In the genomic region with DNA sequence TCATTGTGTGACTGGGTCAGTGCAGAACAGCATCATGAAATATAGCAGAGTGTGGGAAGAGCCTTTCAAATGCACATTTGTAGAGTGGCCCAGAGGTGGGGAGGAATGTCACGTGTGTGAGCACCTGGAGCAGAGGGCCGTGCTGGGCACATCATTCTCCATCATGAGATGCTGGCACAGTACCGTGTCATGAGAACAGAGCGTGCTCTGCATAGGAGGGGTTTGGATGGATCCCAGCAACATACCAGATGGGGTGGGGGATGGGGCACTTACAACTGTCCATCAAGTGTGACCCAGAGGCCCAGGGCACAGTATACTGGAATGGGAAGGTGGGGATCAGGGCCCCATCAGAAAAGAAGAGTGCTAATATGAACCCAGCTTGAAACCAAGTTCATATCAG, we compare ENCODE assay signal across 18 cellular contexts.
"Had no signal": no experiment of that assay in that cellular context is flagged by ENCODE, and none has a peak within 500 bp of the region (broad histone marks: within the 10 kb centered on the region; RNA-seq: fewer than 3 reads in every experiment).

No MANE protein-coding gene starts in this region.

- H3K36me3 ChIP-seq: brain microvascular endothelial cell, gastroesophageal sphincter, heart left ventricle, right lobe of liver, tibial nerve had no signal

- H3K4me1 ChIP-seq: gastroesophageal sphincter, heart left ventricle, tibial nerve had no signal

- H3K4me3 Mint-ChIP-seq: activated CD4-positive, alpha-beta memory T cell treated with anti-CD3 and anti-CD28 coated beads for 36 hours; activated CD4-positive, alpha-beta T cell treated with anti-CD3 and anti-CD28 coated beads, Interleukin-2, amount 10 ng/mL, durations not matched to agents 24 days and 14 days; activated naive CD4-positive, alpha-beta T cell treated with anti-CD3 and anti-CD28 coated beads, Interleukin-2, amount 10 ng/mL, durations not matched to agents 7 days and 5 days; activated naive CD8-positive, alpha-beta T cell treated with anti-CD3 and anti-CD28 coated beads, Interleukin-2, amount 10 ng/mL, durations not matched to agents 7 days and 5 days; activated T-cell treated with anti-CD3 and anti-CD28 coated beads, Interleukin-2, amount 50 U/mL, for 24 hours; natural killer cell treated with Interleukin-12 subunit alpha and Interleukin-12 subunit beta and Interleukin-15 and Interleukin-18, amount 100 ng/mL, for 72 hours had no signal

- H3K27ac ChIP-seq: brain microvascular endothelial cell, gastroesophageal sphincter, heart left ventricle, right lobe of liver, tibial nerve had no signal

- H3K27me3 ChIP-seq: brain microvascular endothelial cell, right lobe of liver, tibial nerve had no signal

- H3K4me1 Mint-ChIP-seq: activated CD4-positive, alpha-beta T cell treated with anti-CD3 and anti-CD28 coated beads, Interleukin-2, amount 10 ng/mL, durations not matched to agents 24 days and 14 days; activated naive CD4-positive, alpha-beta T cell treated with anti-CD3 and anti-CD28 coated beads, Interleukin-2, amount 10 ng/mL, durations not matched to agents 7 days and 5 days; activated naive CD8-positive, alpha-beta T cell treated with anti-CD3 and anti-CD28 coated beads, Interleukin-2, amount 10 ng/mL, durations not matched to agents 7 days and 5 days had no signal

- H3K9me3 ChIP-seq: gastroesophageal sphincter, heart left ventricle, right lobe of liver, tibial nerve had no signal

- H3K27me3 Mint-ChIP-seq: activated CD4-positive, alpha-beta T cell treated with anti-CD3 and anti-CD28 coated beads, Interleukin-2, amount 10 ng/mL, durations not matched to agents 24 days and 14 days; activated naive CD4-positive, alpha-beta T cell treated with anti-CD3 and anti-CD28 coated beads, Interleukin-2, amount 10 ng/mL, durations not matched to agents 7 days and 5 days; activated naive CD8-positive, alpha-beta T cell treated with anti-CD3 and anti-CD28 coated beads, Interleukin-2, amount 10 ng/mL, durations not matched to agents 7 days and 5 days had no signal

- H3K4me3 ChIP-seq: gastroesophageal sphincter, heart left ventricle, lung, right lobe of liver, tibial nerve had no signal

- ATAC-seq: gastroesophageal sphincter had no signal

- DNase-seq: activated CD4-positive, alpha-beta memory T cell treated with anti-CD3 and anti-CD28 coated beads for 36 hours; activated CD4-positive, alpha-beta T cell treated with anti-CD3 and anti-CD28 coated beads, Interleukin-2, amount 10 ng/mL, durations not matched to agents 24 days and 14 days; activated CD4-positive, CD25-positive, alpha-beta regulatory T cell treated with anti-CD3 and anti-CD28 coated beads, Interleukin-2, amount 50 U/mL, for 72 hours; activated CD8-positive, alpha-beta memory T cell treated with anti-CD3 and anti-CD28 coated beads, Interleukin-2, amount 50 U/mL, for 4 hours; activated gamma-delta T cell; activated naive CD4-positive, alpha-beta T cell treated with anti-CD3 and anti-CD28 coated beads, Interleukin-2, amount 10 ng/mL, durations not matched to agents 7 days and 5 days; activated naive CD8-positive, alpha-beta T cell treated with anti-CD3 and anti-CD28 coated beads, Interleukin-2, amount 10 ng/mL, durations not matched to agents 7 days and 5 days; activated T-cell treated with anti-CD3 and anti-CD28 coated beads, Interleukin-2, amount 50 U/mL, for 24 hours; brain microvascular endothelial cell; mesendoderm; stimulated activated CD4-positive, alpha-beta T cell treated with anti-CD3 and anti-CD28 coated beads, Interleukin-2, amount 100 ng/mL, for 48 hours; stimulated activated naive CD4-positive, alpha-beta T cell treated with Interleukin-2 at 50 U/mL for 16 hours had no signal

- H3K27ac Mint-ChIP-seq: activated CD4-positive, alpha-beta memory T cell treated with anti-CD3 and anti-CD28 coated beads for 36 hours; activated CD4-positive, alpha-beta T cell treated with anti-CD3 and anti-CD28 coated beads, Interleukin-2, amount 10 ng/mL, durations not matched to agents 24 days and 14 days; activated naive CD4-positive, alpha-beta T cell treated with anti-CD3 and anti-CD28 coated beads, Interleukin-2, amount 10 ng/mL, durations not matched to agents 7 days and 5 days; activated naive CD8-positive, alpha-beta T cell treated with anti-CD3 and anti-CD28 coated beads, Interleukin-2, amount 10 ng/mL, durations not matched to agents 7 days and 5 days; activated T-cell treated with anti-CD3 and anti-CD28 coated beads, Interleukin-2, amount 50 U/mL, for 24 hours; natural killer cell treated with Interleukin-12 subunit alpha and Interleukin-12 subunit beta and Interleukin-15 and Interleukin-18, amount 100 ng/mL, for 72 hours had no signal

- H3K9me3 Mint-ChIP-seq: activated CD4-positive, alpha-beta memory T cell treated with anti-CD3 and anti-CD28 coated beads for 36 hours; activated CD4-positive, alpha-beta T cell treated with anti-CD3 and anti-CD28 coated beads, Interleukin-2, amount 10 ng/mL, durations not matched to agents 24 days and 14 days; activated naive CD4-positive, alpha-beta T cell treated with anti-CD3 and anti-CD28 coated beads, Interleukin-2, amount 10 ng/mL, durations not matched to agents 7 days and 5 days; activated naive CD8-positive, alpha-beta T cell treated with anti-CD3 and anti-CD28 coated beads, Interleukin-2, amount 10 ng/mL, durations not matched to agents 7 days and 5 days; activated T-cell treated with anti-CD3 and anti-CD28 coated beads, Interleukin-2, amount 50 U/mL, for 24 hours had no signal

- H3K36me3 Mint-ChIP-seq: activated CD4-positive, alpha-beta memory T cell treated with anti-CD3 and anti-CD28 coated beads for 36 hours; activated naive CD4-positive, alpha-beta T cell treated with anti-CD3 and anti-CD28 coated beads, Interleukin-2, amount 10 ng/mL, durations not matched to agents 7 days and 5 days; activated naive CD8-positive, alpha-beta T cell treated with anti-CD3 and anti-CD28 coated beads, Interleukin-2, amount 10 ng/mL, durations not matched to agents 7 days and 5 days; natural killer cell treated with Interleukin-12 subunit alpha and Interleukin-12 subunit beta and Interleukin-15 and Interleukin-18, amount 100 ng/mL, for 72 hours had no signal
